Comparison of ENCODE assay signal across 25 cellular contexts in genomic region chr1:186658999-186659398, GRCh38. TPM values are rescaled to one million over a fixed set of nuclear protein-coding genes. Genes with fewer than 3 reads are reported as not detected.
DNase-seq lines count a peak whose midpoint lies in the region; ATAC-seq, FAIRE-seq and TF ChIP-seq lines count a peak whose summit lies in the region.
"Had no signal": no experiment of that assay in that cellular context is flagged by ENCODE, and none has a peak within 500 bp of the region (broad histone marks: within the 10 kb centered on the region; RNA-seq: fewer than 3 reads in every experiment).

No MANE protein-coding gene starts in this region.

- no peaks in the 10 kb centered on the region for H3K9me1 ChIP-seq in keratinocyte (ENCODE audit: control insufficient read depth, extremely low read depth, insufficient read depth, low read length)

- H3K36me3 ChIP-seq in mammary epithelial cell (ENCODE audit: insufficient read depth, low read length) (no peaks in the 10 kb centered on the region), keratinocyte (ENCODE audit: control insufficient read depth in 2 of 2, extremely low read depth in 1 of 2, insufficient read depth in 2 of 2, low read length in 2 of 2) (no peaks in the 10 kb centered on the region)

- H3K27ac ChIP-seq in mammary epithelial cell (ENCODE audit: insufficient read depth, low read depth, low read length) (peak overlapping the region; percentile 63), keratinocyte (ENCODE audit: control insufficient read depth, insufficient read depth, low read length) (peak overlapping the region; percentile 75)
- H3K27ac ChIP-seq: SK-N-MC had no signal

- peak overlapping the region; percentile 55 for H2AFZ ChIP-seq in mammary epithelial cell (ENCODE audit: low read depth, low read length)
- peak overlapping the region; percentile 53 for H2AFZ ChIP-seq in keratinocyte (ENCODE audit: control insufficient read depth, low read length)

- H3K4me1 ChIP-seq in mammary epithelial cell (ENCODE audit: insufficient read depth, low read length) (peaks cover 34% of the 10 kb centered on the region), keratinocyte (ENCODE audit: control insufficient read depth, extremely low read depth, insufficient read depth, low read length) (peaks cover 34% of the 10 kb centered on the region)

- peak overlapping the region; percentile 77 to 96 (median 90) for H3K27ac Mint-ChIP-seq in CD14-positive monocyte
- H3K27ac Mint-ChIP-seq: CD4-positive, alpha-beta T cell had no signal

- no peak for DNase-seq in CD14-positive monocyte (ENCODE audit: low spot score)
- DNase-seq in M059J (ENCODE audit: low read depth): peak; percentile 50
- peak; percentile 83 for DNase-seq in mammary epithelial cell
- peak; percentile 77 for DNase-seq in keratinocyte (ENCODE audit: low read depth, low spot score)
- DNase-seq in GM03348 (ENCODE audit: low spot score): no peak
- DNase-seq in glomerular visceral epithelial cell (ENCODE audit: extremely low spot score): no peak
- DNase-seq: CD4-positive, alpha-beta T cell; DMS53; GOT3; IMR-90; KG1; NCI-H1048; NCI-H1417; NCI-H1694; NCI-H2029 treated with DMSO at 0.1 percent for 48 hours; NCI-H2227 treated with DMSO at 0.1 percent for 48 hours; NCI-H510A; NCI-H69; SIG-M5 had no signal

- H3K27me3 Mint-ChIP-seq in CD14-positive monocyte (ENCODE audit: low read depth in 3 of 3): peaks cover 0 to 7% (median 0%) of the 10 kb centered on the region in 3 donors
- H3K27me3 Mint-ChIP-seq: CD4-positive, alpha-beta T cell had no signal

- dilution Hi-C loops in mammary epithelial cell (cut with HindIII; ENCODE audit: low sequenced_read_pairs): no loop called here
- dilution Hi-C loops in keratinocyte (cut with MboI; ENCODE audit: extremely low pct_ligation_motif_present, low sequenced_read_pairs): no loop called here

- CTCF ChIA-PET in mammary epithelial cell (lab: Charles Lee; ENCODE audit: low non-redundant PET): no interaction called here

- peaks cover 13 to 35% (median 16%) of the 10 kb centered on the region in 7 donors for H3K9me3 Mint-ChIP-seq in CD14-positive monocyte

- H4K20me1 ChIP-seq in mammary epithelial cell (ENCODE audit: insufficient read depth, low read length): no peaks in the 10 kb centered on the region
- H4K20me1 ChIP-seq in keratinocyte (ENCODE audit: control insufficient read depth, extremely low read depth, insufficient read depth, low read length): no peaks in the 10 kb centered on the region

- H3K79me2 ChIP-seq in mammary epithelial cell (ENCODE audit: insufficient read depth, low read length) (no peaks in the 10 kb centered on the region), keratinocyte (ENCODE audit: control insufficient read depth, insufficient read depth, low read length) (no peaks in the 10 kb centered on the region)

- H3K4me3 ChIP-seq in mammary epithelial cell (replicated peaks in 1 of 3; ENCODE audit: insufficient read depth in 1 of 3, low read depth in 2 of 3, low read length in 3 of 3) (no peak overlapping the region), keratinocyte (ENCODE audit: control insufficient read depth in 2 of 3, extremely low read depth in 1 of 3, insufficient read depth in 2 of 3, low read depth in 1 of 3, low read length in 3 of 3) (no peak overlapping the region)
- H3K4me3 ChIP-seq: SK-N-MC had no signal

- no peaks in the 10 kb centered on the region for H3K9me3 ChIP-seq in mammary epithelial cell (replicated peaks; ENCODE audit: insufficient read depth, low read length)
- no peaks in the 10 kb centered on the region for H3K9me3 ChIP-seq in keratinocyte (ENCODE audit: control insufficient read depth, low read depth, low read length)

- peaks cover 70% of the 10 kb centered on the region for H3K4me1 Mint-ChIP-seq in CD14-positive monocyte

- in situ Hi-C loops in mammary epithelial cell (cut with MboI; ENCODE audit: low sequenced_read_pairs in 2 of 2): no loop called here

- intact Hi-C loops in CD14-positive monocyte (cut with micrococcal nuclease): loop anchor here (5.0 kb wide), 2 partner anchors 37 to 42 kb away; no protein-coding TSS in a partner anchor
- intact Hi-C loops in mammary epithelial cell (cut with micrococcal nuclease): no loop called here

- no peak for ATAC-seq in HG02840 (IDR thresholded peaks at IDR 0.05; ENCODE audit: low FRiP score, unreplicated experiment)
- ATAC-seq: Panc1 had no signal

- no TSS peak for BruUV-seq in mammary epithelial cell (replicated peaks; lab: Mats Ljungman, UMichigan)

- H3K4me2 ChIP-seq in mammary epithelial cell (ENCODE audit: insufficient read depth, low read depth, low read length) (peak overlapping the region; percentile 10), keratinocyte (ENCODE audit: control insufficient read depth, extremely low read depth, insufficient read depth, low read depth, low read length) (peak overlapping the region; percentile 49)

- FAIRE-seq in keratinocyte (lab: Jason Lieb, UNC): peak; percentile 99
- FAIRE-seq: D721Med had no signal

- H3K9ac ChIP-seq in mammary epithelial cell (ENCODE audit: insufficient read depth, low read length) (no peak overlapping the region), keratinocyte (ENCODE audit: control insufficient read depth, extremely low read depth, insufficient read depth, low read length) (no peak overlapping the region)

- no peaks in the 10 kb centered on the region for H3K27me3 ChIP-seq in mammary epithelial cell (ENCODE audit: insufficient read depth, low read length)
- H3K27me3 ChIP-seq in keratinocyte (ENCODE audit: control insufficient read depth, extremely low read depth, insufficient read depth, low read length): no peaks in the 10 kb centered on the region

- TF ChIP-seq CTCF in CD14-positive monocyte (IDR thresholded peaks at IDR 0.05) (no peak), mammary epithelial cell (conservative IDR thresholded peaks at IDR 0.05 in 1 of 2, IDR thresholded peaks at IDR 0.05 in 1 of 2; ENCODE audit: extremely low read depth in 1 of 2, insufficient read depth in 1 of 2, low read depth in 1 of 2, low read length in 2 of 2) (no peak), keratinocyte (optimal IDR thresholded peaks at IDR 0.05 in 1 of 3, IDR thresholded peaks at IDR 0.05 in 1 of 3, conservative IDR thresholded peaks at IDR 0.05 in 1 of 3; ENCODE audit: extremely low read depth in 1 of 3, insufficient read depth in 2 of 3, low read length in 3 of 3) (no peak)

- no peak overlapping the region for H3K4me3 Mint-ChIP-seq in CD14-positive monocyte
- H3K4me3 Mint-ChIP-seq: CD4-positive, alpha-beta T cell had no signal

- peaks cover 0 to 10% of the 10 kb centered on the region in 2 donors for H3K36me3 Mint-ChIP-seq in CD14-positive monocyte

RNA-seq across cellular contexts. Expression of gene PTGS2, which starts 21.2 kb away (rescaled TPM):
- 100 to 1,000 TPM in 1 of 2 donors, 10 to 100 TPM in 1; 39.2 to 113 TPM for polyA plus RNA-seq in CD14-positive monocyte
- 29.4 and 29.9 TPM in 2 replicates for total RNA-seq in M059J (2014; rRNA removed; shearing (Covaris generic))
- 100 to 1,000 TPM in 1 of 2 donors, 10 to 100 TPM in 1; 11.7 to 304 TPM for total RNA-seq in mammary epithelial cell
- 13.5 TPM for polyA plus RNA-seq in mammary epithelial cell
- 17.1 TPM for polyA minus RNA-seq in mammary epithelial cell
- 36.9 to 222 TPM (median 117 TPM) in 3 replicates for polyA plus RNA-seq in keratinocyte
- polyA plus RNA-seq in keratinocyte (2011; ENCODE audit: low read depth): 14.7 TPM
- 32.7 and 53.3 TPM in 2 replicates for polyA plus RNA-seq in keratinocyte (2011; cell fraction: cytosol; rRNA removed)
- 344 and 399 TPM in 2 replicates for polyA plus RNA-seq in keratinocyte (2011; cell fraction: nucleus; rRNA removed)
- 19.7 and 36.8 TPM in 2 replicates for polyA plus RNA-seq in keratinocyte (2012; ENCODE audit: low replicate concordance)
- polyA minus RNA-seq in keratinocyte: 34.1 to 277 TPM (median 173 TPM) in 3 replicates
- polyA minus RNA-seq in keratinocyte (2011; cell fraction: cytosol; rRNA and poly(A)+ RNA removed): 101 TPM
- 337 and 687 TPM in 2 replicates for polyA minus RNA-seq in keratinocyte (2011; cell fraction: nucleus; rRNA and poly(A)+ RNA removed)
- total RNA-seq: A172, G401 had no signal

Comparison
In these comparisons a context has a peak if more than half of its experiments do, and no peak if none do; other contexts are left out.
1. DNase-seq: peak in M059J (single experiment), mammary epithelial cell (single experiment) and keratinocyte (single experiment); none in CD14-positive monocyte (single experiment), GM03348 (single experiment) and glomerular visceral epithelial cell (single experiment).